In genomic region chr6:32943864-32944263, GRCh38 we compare ENCODE assay signal across 9 cellular contexts. TPM values are rescaled to one million over a fixed set of nuclear protein-coding genes. Genes with fewer than 3 reads are reported as not detected.
DNase-seq lines count a peak whose midpoint lies in the region; ATAC-seq, FAIRE-seq and TF ChIP-seq lines count a peak whose summit lies in the region.
"Had no signal": no experiment of that assay in that cellular context is flagged by ENCODE, and none has a peak within 500 bp of the region (broad histone marks: within the 10 kb centered on the region; RNA-seq: fewer than 3 reads in every experiment).

No MANE protein-coding gene starts in this region.

- POLR2A ChIA-PET in HEK293 (lab: Yijun Ruan, JAX) = interaction anchor here (2.3 to 6.9 kb wide), 2 partner anchors 27 to 49 kb away, joined by 8 to 100 read pairs; partner anchors contain the start of gene BRD2
- POLR2A ChIA-PET in T-cell (lab: Charles Lee) = interaction anchor here (0.6 to 2.0 kb wide), 4 partner anchors 28 to 402 kb away, joined by 5 to 12 read pairs (median 6); no protein-coding TSS in a partner anchor
- POLR2A ChIA-PET in naive thymus-derived CD8-positive, alpha-beta T cell (lab: Charles Lee) = interaction anchor here (1.0 to 14.1 kb wide), 8 partner anchors 10 to 305 kb away, joined by 5 to 510 read pairs (median 12); partner anchors contain the start of genes BRD2, HLA-DMA, PSMB9 and TAP1

- intact Hi-C loops in dorsolateral prefrontal cortex (cut with DNase I) = no loop called here

- no peaks in the 10 kb centered on the region for H3K36me3 Mint-ChIP-seq in T-cell
- no peaks in the 10 kb centered on the region for H3K36me3 Mint-ChIP-seq in naive thymus-derived CD8-positive, alpha-beta T cell
- H3K36me3 Mint-ChIP-seq: brain had no signal

- CTCF ChIA-PET in HEK293 (lab: Yijun Ruan, JAX) (interaction anchor here (0.6 to 10.3 kb wide), 11 partner anchors 10 to 532 kb away, joined by 3 to 109 read pairs (median 5); partner anchors contain the start of genes HLA-DMA and TAP2), T-cell (lab: Charles Lee) (interaction anchor here (0.6 to 3.4 kb wide), 7 partner anchors 9 to 607 kb away, joined by 3 to 24 read pairs (median 11); partner anchors contain the start of genes HLA-DMA (in 1 of the 2) and HLA-DQB1 (in 1 of the 2))

- H3K4me1 Mint-ChIP-seq in T-cell = peaks cover 61 to 81% (median 62%) of the 10 kb centered on the region in 3 donors
- H3K4me1 Mint-ChIP-seq in naive thymus-derived CD8-positive, alpha-beta T cell = peaks cover 39 to 91% (median 72%) of the 10 kb centered on the region in 4 donors

- ATAC-seq in T-cell (replicated peaks in 1 of 4) (peak in 1 of 4 experiments; percentile 2), HG03457 (IDR thresholded peaks at IDR 0.05; ENCODE audit: unreplicated experiment) (no peak)
- peak in 1 of 2 donors; percentile 2 for ATAC-seq in naive thymus-derived CD8-positive, alpha-beta T cell

- DNase-seq in GDM1 (lab: John Stamatoyannopoulos, UW) (peak; percentile 57), T-cell (no peak), dorsolateral prefrontal cortex (no peak), RCC 7860 (ENCODE audit: low spot score) (no peak)
- no peak for DNase-seq in naive thymus-derived CD8-positive, alpha-beta T cell

- H3K4me1 ChIP-seq in HEK293 (ENCODE audit: control insufficient read depth, insufficient read depth, low read length) = no peaks in the 10 kb centered on the region

- no peak overlapping the region for H3K27ac ChIP-seq in HEK293 (ENCODE audit: extremely low read depth, low read depth, low read length)
- H3K27ac ChIP-seq in dorsolateral prefrontal cortex = peak overlapping the region in 6 of 59 donors; percentile 6 to 55 (median 34)

- H3K27ac Mint-ChIP-seq in T-cell = peak overlapping the region; percentile 97 to 99
- peak overlapping the region; percentile 85 to 99 (median 96) for H3K27ac Mint-ChIP-seq in naive thymus-derived CD8-positive, alpha-beta T cell
- H3K27ac Mint-ChIP-seq: brain had no signal

- no peaks in the 10 kb centered on the region for H3K9me3 Mint-ChIP-seq in T-cell
- no peaks in the 10 kb centered on the region for H3K9me3 Mint-ChIP-seq in naive thymus-derived CD8-positive, alpha-beta T cell

- no peaks in the 10 kb centered on the region for H3K9me3 ChIP-seq in HEK293 (ENCODE audit: control insufficient read depth, insufficient read depth, low read depth, low read length)

- no peaks in the 10 kb centered on the region for H3K27me3 ChIP-seq in dorsolateral prefrontal cortex

- peak overlapping the region; percentile 76 to 78 (median 76) for H3K4me3 Mint-ChIP-seq in T-cell
- H3K4me3 Mint-ChIP-seq in naive thymus-derived CD8-positive, alpha-beta T cell = peak overlapping the region; percentile 78 to 96 (median 90)
- H3K4me3 Mint-ChIP-seq: brain had no signal

- FAIRE-seq in RCC 7860 (lab: Jason Lieb, UNC) = no peak

- H3K36me3 ChIP-seq in HEK293 (ENCODE audit: control insufficient read depth in 2 of 2, insufficient read depth in 1 of 2, low read length in 2 of 2) = no peaks in the 10 kb centered on the region

- no peak overlapping the region for H3K4me3 ChIP-seq in HEK293 (ENCODE audit: low read depth, low read length)
- peak overlapping the region in 7 of 59 donors; percentile 9 to 27 (median 15) for H3K4me3 ChIP-seq in dorsolateral prefrontal cortex

- H3K27me3 Mint-ChIP-seq in T-cell = no peaks in the 10 kb centered on the region
- no peaks in the 10 kb centered on the region for H3K27me3 Mint-ChIP-seq in naive thymus-derived CD8-positive, alpha-beta T cell

- TF ChIP-seq CTCF in HEK293 (tag by site-specific recombination; IDR thresholded peaks at IDR 0.05) = no peak
- TF ChIP-seq CTCF in dorsolateral prefrontal cortex (IDR thresholded peaks at IDR 0.05 in 54 of 56, conservative IDR thresholded peaks at IDR 0.05 in 2 of 56; ENCODE audit: low read depth in 1 of 56, partially characterized antibody in 56 of 56) = no peak

TF ChIP-seq in HEK293, 187 proteins besides CTCF, POLR2A, EP300 and RAD21:
- no peak for TF ChIP-seq YY1 (tag by site-specific recombination; IDR thresholded peaks at IDR 0.05)
- TF ChIP-seq ZNF366 (tag by site-specific recombination; conservative IDR thresholded peaks at IDR 0.05) = no peak
- 0 out of 2 replicates have a peak, but pooled peaks have one; percentile 14 for TF ChIP-seq ZNF362 (tag by site-specific recombination; IDR thresholded peaks at IDR 0.05)
- TF ChIP-seq ZNF580 (tag by site-specific recombination; IDR thresholded peaks at IDR 0.05) = no peak

RNA-seq across cellular contexts. Expression of gene HLA-DMB, which starts 3.0 kb away (rescaled TPM):
- total RNA-seq in T-cell (10 to 100 TPM in 3 of 5 donors, 1 to 10 TPM in 2; 8.8 to 30.6 (median 10.6) TPM), dorsolateral prefrontal cortex (10 to 100 TPM in 63 of 120 experiments, 1 to 10 TPM in 57; 2.4 to 46.1 (median 10.3) TPM)
- total RNA-seq in naive thymus-derived CD8-positive, alpha-beta T cell = 10 to 100 TPM; 23.0 to 23.5 TPM
- polyA plus RNA-seq in naive thymus-derived CD8-positive, alpha-beta T cell = 10 to 100 TPM; 10.8 to 22.5 (median 16.8) TPM
- total RNA-seq: LHCN-M2 had no signal

RNA-seq across cellular contexts. Expression of gene HLA-DMA, which starts 9.0 kb away (rescaled TPM):
- total RNA-seq in T-cell = 10 to 100 TPM; 22.3 to 37.8 (median 27.5) TPM
- total RNA-seq in naive thymus-derived CD8-positive, alpha-beta T cell = 10 to 100 TPM; 38.7 to 39.7 TPM
- 10 to 100 TPM; 23.7 to 37.4 (median 26.9) TPM for polyA plus RNA-seq in naive thymus-derived CD8-positive, alpha-beta T cell
- 10 to 100 TPM in 91 of 120 experiments, 1 to 10 TPM in 29; 5.0 to 44.2 (median 15.1) TPM for total RNA-seq in dorsolateral prefrontal cortex

RNA-seq across cellular contexts. Expression of gene BRD2, which starts 24.5 kb away (rescaled TPM):
- total RNA-seq in T-cell = 100 to 1,000 TPM; 320 to 383 (median 358) TPM
- total RNA-seq in naive thymus-derived CD8-positive, alpha-beta T cell = 100 to 1,000 TPM; 454 to 455 TPM
- 10 to 100 TPM; 24.5 to 72.8 (median 29.8) TPM for polyA plus RNA-seq in naive thymus-derived CD8-positive, alpha-beta T cell
- total RNA-seq in dorsolateral prefrontal cortex = 100 to 1,000 TPM; 107 to 197 (median 134) TPM
